ENCODE assay signal across 1 cellular context in the genomic region with DNA sequence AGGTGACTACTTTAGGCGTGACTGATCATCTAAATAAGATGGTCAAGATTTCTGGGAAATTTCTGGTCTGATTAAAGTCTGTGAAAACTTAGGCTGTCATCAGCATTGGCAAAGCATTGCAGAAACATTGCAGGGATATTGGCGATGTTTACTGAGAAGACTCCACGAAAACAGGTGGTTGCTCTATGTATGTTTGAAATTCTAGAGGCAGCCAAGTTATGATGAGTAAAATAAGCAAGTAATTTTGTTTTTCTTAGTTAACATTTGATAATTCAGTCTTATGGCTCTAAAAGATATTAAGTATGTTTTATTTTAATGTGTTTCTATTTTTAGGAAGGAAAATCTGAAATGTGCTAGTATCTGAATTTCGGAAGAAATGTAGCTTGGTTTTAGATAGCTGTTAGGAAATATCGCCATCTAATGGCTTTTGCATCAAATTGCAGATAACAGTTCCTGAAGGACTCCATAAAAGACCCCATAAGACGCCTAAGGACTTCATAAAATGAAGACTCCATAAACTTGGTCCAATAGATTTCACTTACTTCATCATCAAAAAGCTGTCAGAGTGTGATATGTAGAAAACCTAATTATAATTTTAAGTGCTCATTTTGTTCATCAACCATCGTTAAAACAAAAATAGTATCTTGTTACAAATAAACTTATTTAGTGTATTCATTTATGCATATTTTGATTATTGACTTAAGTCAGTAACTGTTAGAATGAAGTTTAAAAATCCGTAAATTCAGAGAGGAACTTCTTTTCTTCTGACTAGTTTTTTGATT.
TF ChIP-seq lines count a peak whose summit lies in the region.

No MANE protein-coding gene starts in this region.

TF ChIP-seq in Ishikawa, 13 proteins besides CTCF, POLR2A, EP300 and RAD21 (continued from another document):
- TF ChIP-seq, protein P1, sequence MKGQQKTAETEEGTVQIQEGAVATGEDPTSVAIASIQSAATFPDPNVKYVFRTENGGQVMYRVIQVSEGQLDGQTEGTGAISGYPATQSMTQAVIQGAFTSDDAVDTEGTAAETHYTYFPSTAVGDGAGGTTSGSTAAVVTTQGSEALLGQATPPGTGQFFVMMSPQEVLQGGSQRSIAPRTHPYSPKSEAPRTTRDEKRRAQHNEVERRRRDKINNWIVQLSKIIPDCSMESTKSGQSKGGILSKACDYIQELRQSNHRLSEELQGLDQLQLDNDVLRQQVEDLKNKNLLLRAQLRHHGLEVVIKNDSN (IDR thresholded peaks at IDR 0.05) = no peak
